In genomic region chr12:1197264-1198018, GRCh38 we compare ENCODE assay signal across 23 cellular contexts.
A peak's percentile ranks its signal among the peaks of the same experiment; 100 is the strongest.
DNase-seq lines count a peak whose midpoint lies in the region; ATAC-seq and TF ChIP-seq lines count a peak whose summit lies in the region.
"Had no signal": no experiment of that assay in that cellular context is flagged by ENCODE, and none has a peak within 500 bp of the region (broad histone marks: within the 10 kb centered on the region; RNA-seq: fewer than 3 reads in every experiment).

No MANE protein-coding gene starts in this region.

- 96 to 100% methylated on average over 3 of the region's 3 CpGs for WGBS in lower leg skin, 2 donors

- no peak for TF ChIP-seq POLR2A in lower leg skin (IDR thresholded peaks at IDR 0.05)

- H3K27ac ChIP-seq in WERI-Rb-1: no peak overlapping the region
- H3K27ac ChIP-seq: HL-60 had no signal

- DNase-seq in AG08395 (ENCODE audit: low spot score) (peak; percentile 47), HS-27A (ENCODE audit: low read depth) (peak; percentile 24), astrocyte of the spinal cord (ENCODE audit: low read depth, low spot score) (peak; percentile 28), kidney glomerular epithelial cell (lab: John Stamatoyannopoulos, UW) (peak; percentile 92), WERI-Rb-1 (no peak), lower leg skin (ENCODE audit: low spot score in 2 of 2) (no peak), NCI-H2196 (lab: John Stamatoyannopoulos, UW; ENCODE audit: unreplicated experiment) (no peak)
- DNase-seq: activated CD4-positive, alpha-beta T cell treated with anti-CD3 and anti-CD28 coated beads, Interleukin-2, amount 50 U/mL, for 48 hours; activated T-cell treated with anti-CD3 and anti-CD28 coated beads, Interleukin-2, amount 50 U/mL, for 4 hours; hypothalamus; Kasumi-1; left colon; NCI-H1417 treated with DMSO at 0.1 percent for 48 hours; NCI-H2171; nucleus accumbens; right cardiac atrium; stimulated activated CD4-positive, alpha-beta T cell treated with anti-CD3 and anti-CD28 coated beads, Interleukin-1b, Interleukin-23, amount 100 ng/mL, for 48 hours; stimulated activated naive CD8-positive, alpha-beta T cell treated with anti-CD3 and anti-CD28 coated beads, Interleukin-15, amount 100 ng/mL, for 72 hours; T-cell had no signal

- in situ Hi-C loops in astrocyte of the spinal cord (cut with HindIII; ENCODE audit: low sequenced_read_pairs): no loop called here

- H3K36me3 ChIP-seq in WERI-Rb-1: no peaks in the 10 kb centered on the region; the same call in none of the 2 replicates

- H3K4me3 ChIP-seq in astrocyte of the spinal cord (ENCODE audit: low read depth, low read length) (no peak overlapping the region), WERI-Rb-1 (ENCODE audit: low read depth, low read length) (no peak overlapping the region), lower leg skin (ENCODE audit: low read depth, poor library complexity, severe bottlenecking) (no peak overlapping the region)
- H3K4me3 ChIP-seq: GM12878 had no signal

- no peak for ATAC-seq in HG03460 (IDR thresholded peaks at IDR 0.05; ENCODE audit: unreplicated experiment)
- ATAC-seq: activated naive CD4-positive, alpha-beta T cell treated with anti-CD3 and anti-CD28 coated beads, Interleukin-2, amount 50 U/mL, for 72 hours; activated T-cell treated with anti-CD3 and anti-CD28 coated beads, Interleukin-2, amount 50 U/mL, for 4 hours; GM12878; left colon; right cardiac atrium; stimulated activated naive CD8-positive, alpha-beta T cell treated with anti-CD3 and anti-CD28 coated beads, Interleukin-15, amount 100 ng/mL, for 72 hours; T-cell had no signal

- no peaks in the 10 kb centered on the region for H3K9me3 ChIP-seq in WERI-Rb-1 (ENCODE audit: severe bottlenecking)

- intact Hi-C loops in lower leg skin (cut with DNase I; ENCODE audit: low total_unique reads): no loop called here

- H3K27me3 ChIP-seq in WERI-Rb-1 (ENCODE audit: insufficient read depth, low read depth, severe bottlenecking): no peaks in the 10 kb centered on the region

- TF ChIP-seq CTCF in astrocyte of the spinal cord (IDR thresholded peaks at IDR 0.05; ENCODE audit: low read depth, low read length): no peak
- no peak for TF ChIP-seq CTCF in WERI-Rb-1 (IDR thresholded peaks at IDR 0.05; ENCODE audit: low read depth, low read length)
- no peak for TF ChIP-seq CTCF in lower leg skin (IDR thresholded peaks at IDR 0.05)

Comparison
In these comparisons a context has a peak if more than half of its experiments do, and no peak if none do; other contexts are left out.
1. DNase-seq: peak in AG08395 (single experiment), HS-27A (single experiment), astrocyte of the spinal cord (single experiment) and kidney glomerular epithelial cell (single experiment); none in WERI-Rb-1 (single experiment), lower leg skin (0 of 2) and NCI-H2196 (single experiment).